Comparison of ENCODE assay signal across 9 cellular contexts in the genomic region with DNA sequence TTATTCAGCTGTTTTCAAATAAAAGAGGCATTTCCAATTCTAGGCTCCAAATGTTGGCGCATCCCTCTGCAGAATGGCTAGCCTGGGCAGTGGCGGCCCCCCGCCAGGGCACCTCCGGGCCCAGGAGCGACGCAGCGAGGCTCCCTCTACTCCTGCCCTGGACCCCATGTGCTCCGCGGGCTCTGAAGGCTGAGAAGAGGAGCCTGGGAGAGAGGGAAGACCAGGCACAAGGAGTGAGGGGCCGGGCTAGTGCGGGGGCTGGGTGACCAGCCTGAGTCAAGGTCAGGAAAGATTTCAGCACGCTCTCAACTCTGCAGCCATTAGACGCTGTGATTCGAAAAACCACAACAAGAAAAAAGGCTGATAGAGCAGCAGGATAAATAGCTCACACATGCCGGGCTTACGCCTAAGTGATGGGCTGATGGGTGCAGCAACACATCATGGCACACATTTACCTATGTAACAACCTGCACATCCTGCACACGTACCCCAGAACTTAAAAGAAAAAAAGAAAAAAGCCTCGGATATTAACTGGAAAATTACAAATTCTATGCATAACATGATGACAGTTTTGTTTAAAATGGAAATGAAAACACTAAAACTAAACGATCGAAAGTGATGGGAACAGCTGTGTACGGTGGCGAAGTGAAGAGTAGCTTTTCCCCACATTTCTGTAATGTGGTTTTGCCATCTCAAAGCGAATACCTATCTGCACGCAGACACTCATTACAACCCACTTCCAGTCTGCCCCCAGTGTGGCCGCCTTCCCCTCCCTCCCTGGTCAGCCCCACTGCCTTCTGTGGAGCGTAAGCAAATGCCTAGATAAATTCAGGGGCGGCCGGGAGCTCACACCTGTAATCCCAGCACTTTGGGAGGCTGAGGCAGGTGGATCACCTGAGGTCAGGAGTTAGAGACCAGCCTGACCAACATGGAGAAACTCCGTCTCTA. TPM values are rescaled to one million over a fixed set of nuclear protein-coding genes. Genes with fewer than 3 reads are reported as not detected.
DNase-seq lines count a peak whose midpoint lies in the region; TF ChIP-seq lines count a peak whose summit lies in the region.
"Had no signal": no experiment of that assay in that cellular context is flagged by ENCODE, and none has a peak within 500 bp of the region (broad histone marks: within the 10 kb centered on the region; RNA-seq: fewer than 3 reads in every experiment).

No MANE protein-coding gene starts in this region.

- H3K4me1 Mint-ChIP-seq in activated CD4-positive, alpha-beta T cell treated with anti-CD3 and anti-CD28 coated beads, Interleukin-2, amount 10 ng/mL, durations not matched to agents 24 days and 14 days: peaks cover 12% of the 10 kb centered on the region
- peaks cover 15% of the 10 kb centered on the region for H3K4me1 Mint-ChIP-seq in activated CD4-positive, alpha-beta T cell treated with anti-CD3 and anti-CD28 coated beads, Interleukin-2, amount 10 ng/mL, durations not matched to agents 7 days and 5 days

- no peaks in the 10 kb centered on the region for H4K20me1 ChIP-seq in Karpas-422 (ENCODE audit: insufficient read depth, low read depth, low read length)

- 71 to 77% methylated on average over 29 of the region's 29 CpGs for WGBS in thyroid gland, 2 donors

- TF ChIP-seq CTCF in cardiac fibroblast (IDR thresholded peaks at IDR 0.05; ENCODE audit: low read depth, low read length): no peak
- no peak for TF ChIP-seq CTCF in thyroid gland (IDR thresholded peaks at IDR 0.05)

- no peaks in the 10 kb centered on the region for H3K9me3 Mint-ChIP-seq in activated CD4-positive, alpha-beta T cell treated with anti-CD3 and anti-CD28 coated beads, Interleukin-2, amount 10 ng/mL, durations not matched to agents 24 days and 14 days
- no peaks in the 10 kb centered on the region for H3K9me3 Mint-ChIP-seq in activated CD4-positive, alpha-beta T cell treated with anti-CD3 and anti-CD28 coated beads, Interleukin-2, amount 10 ng/mL, durations not matched to agents 7 days and 5 days
- H3K9me3 Mint-ChIP-seq: activated B cell treated with CpG ODN at 0.5 μM for 24 hours had no signal

- H3K36me3 ChIP-seq in mucosa of rectum (ENCODE audit: control insufficient read depth in 2 of 2, insufficient read depth in 2 of 2, low read length in 2 of 2): peaks cover 9 to 13% of the 10 kb centered on the region in 2 donors
- H3K36me3 ChIP-seq in thyroid gland: no peaks in the 10 kb centered on the region
- no peaks in the 10 kb centered on the region for H3K36me3 ChIP-seq in Karpas-422 (ENCODE audit: insufficient read depth, low read length)

- no peak overlapping the region for H2AFZ ChIP-seq in Karpas-422 (ENCODE audit: low read length)

- H3K27me3 ChIP-seq in mucosa of rectum (ENCODE audit: control insufficient read depth in 2 of 2, insufficient read depth in 2 of 2, low read length in 2 of 2): no peaks in the 10 kb centered on the region
- H3K27me3 ChIP-seq in thyroid gland: no peaks in the 10 kb centered on the region
- no peaks in the 10 kb centered on the region for H3K27me3 ChIP-seq in Karpas-422 (ENCODE audit: low read length)

- H3K4me3 ChIP-seq in cardiac fibroblast (replicated peaks in 1 of 2; ENCODE audit: low read depth in 2 of 2, low read length in 2 of 2) (peak overlapping the region; percentile 19 to 21), mucosa of rectum (ENCODE audit: low read length in 2 of 2) (no peak overlapping the region), thyroid gland (replicated peaks in 1 of 3) (no peak overlapping the region), Karpas-422 (ENCODE audit: low read length) (no peak overlapping the region)

- no peak overlapping the region for H3K4me2 ChIP-seq in Karpas-422 (ENCODE audit: low read depth, low read length, poor library complexity, severe bottlenecking)

- intact Hi-C loops in activated CD4-positive, alpha-beta T cell treated with anti-CD3 and anti-CD28 coated beads, Interleukin-2, amount 10 ng/mL, durations not matched to agents 24 days and 14 days (cut with micrococcal nuclease): loop anchor here (5.0 kb wide), 1 partner anchor 56 kb away; the partner anchor contains the start of gene ZCCHC14
- intact Hi-C loops in thyroid gland (cut with DNase I): no loop called here

- no peak for TF ChIP-seq POLR2A in thyroid gland (IDR thresholded peaks at IDR 0.05)

- no peaks in the 10 kb centered on the region for H3K36me3 Mint-ChIP-seq in activated CD4-positive, alpha-beta T cell treated with anti-CD3 and anti-CD28 coated beads, Interleukin-2, amount 10 ng/mL, durations not matched to agents 24 days and 14 days (ENCODE audit: low read depth)
- H3K36me3 Mint-ChIP-seq in activated CD4-positive, alpha-beta T cell treated with anti-CD3 and anti-CD28 coated beads, Interleukin-2, amount 10 ng/mL, durations not matched to agents 7 days and 5 days (ENCODE audit: low read depth): no peaks in the 10 kb centered on the region

- peak overlapping the region; percentile 6 to 25 for H3K27ac ChIP-seq in mucosa of rectum (ENCODE audit: low read depth in 2 of 2, low read length in 2 of 2)
- peak overlapping the region; percentile 49 to 69 (median 60) for H3K27ac ChIP-seq in thyroid gland
- no peak overlapping the region for H3K27ac ChIP-seq in Karpas-422 (ENCODE audit: low read length)

- peak overlapping the region; percentile 48 for H3K4me3 Mint-ChIP-seq in activated CD4-positive, alpha-beta T cell treated with anti-CD3 and anti-CD28 coated beads, Interleukin-2, amount 10 ng/mL, durations not matched to agents 24 days and 14 days
- H3K4me3 Mint-ChIP-seq in activated CD4-positive, alpha-beta T cell treated with anti-CD3 and anti-CD28 coated beads, Interleukin-2, amount 10 ng/mL, durations not matched to agents 7 days and 5 days: no peak overlapping the region
- H3K4me3 Mint-ChIP-seq: activated B cell treated with CpG ODN at 0.5 μM for 24 hours had no signal

- H3K9ac ChIP-seq in mucosa of rectum (ENCODE audit: low read depth in 1 of 2, low read length in 2 of 2): no peak overlapping the region
- H3K9ac ChIP-seq in Karpas-422 (ENCODE audit: low read length): no peak overlapping the region

- peaks cover 2% of the 10 kb centered on the region for H3K27me3 Mint-ChIP-seq in activated CD4-positive, alpha-beta T cell treated with anti-CD3 and anti-CD28 coated beads, Interleukin-2, amount 10 ng/mL, durations not matched to agents 24 days and 14 days
- H3K27me3 Mint-ChIP-seq in activated CD4-positive, alpha-beta T cell treated with anti-CD3 and anti-CD28 coated beads, Interleukin-2, amount 10 ng/mL, durations not matched to agents 7 days and 5 days: peaks cover 4% of the 10 kb centered on the region

- peak overlapping the region; percentile 38 for H3K27ac Mint-ChIP-seq in activated CD4-positive, alpha-beta T cell treated with anti-CD3 and anti-CD28 coated beads, Interleukin-2, amount 10 ng/mL, durations not matched to agents 24 days and 14 days
- no peak overlapping the region for H3K27ac Mint-ChIP-seq in activated CD4-positive, alpha-beta T cell treated with anti-CD3 and anti-CD28 coated beads, Interleukin-2, amount 10 ng/mL, durations not matched to agents 7 days and 5 days
- H3K27ac Mint-ChIP-seq: activated B cell treated with CpG ODN at 0.5 μM for 24 hours had no signal

- H3K9me3 ChIP-seq in mucosa of rectum (ENCODE audit: control insufficient read depth in 2 of 2, low read length in 2 of 2) (no peaks in the 10 kb centered on the region), thyroid gland (no peaks in the 10 kb centered on the region), Karpas-422 (ENCODE audit: low read length) (no peaks in the 10 kb centered on the region)

- CTCF ChIA-PET in activated CD4-positive, alpha-beta T cell treated with anti-CD3 and anti-CD28 coated beads, Interleukin-2, amount 10 ng/mL, durations not matched to agents 7 days and 5 days (lab: Charles Lee): interaction anchor here (0.6 to 1.9 kb wide), 4 partner anchors 8 to 14 kb away, joined by 3 to 7 read pairs (median 3); no protein-coding TSS in a partner anchor

- no peaks in the 10 kb centered on the region for H3K9me2 ChIP-seq in Karpas-422 (replicated peaks; ENCODE audit: insufficient read depth, low read length)

- DNase-seq in activated CD4-positive, alpha-beta T cell treated with anti-CD3 and anti-CD28 coated beads, Interleukin-2, amount 10 ng/mL, durations not matched to agents 24 days and 14 days: no peak
- no peak for DNase-seq in activated CD4-positive, alpha-beta T cell treated with anti-CD3 and anti-CD28 coated beads, Interleukin-2, amount 10 ng/mL, durations not matched to agents 7 days and 5 days
- DNase-seq in cardiac fibroblast (ENCODE audit: low read depth in 2 of 2): peak; percentile 57 to 64
- DNase-seq in thyroid gland: no peak
- no peak for DNase-seq in kidney glomerular epithelial cell (lab: John Stamatoyannopoulos, UW)
- no peak for DNase-seq in Karpas-422
- DNase-seq in NCI-H2107 treated with DMSO at 0.1 percent for 48 hours (lab: John Stamatoyannopoulos, UW; ENCODE audit: unreplicated experiment): no peak
- DNase-seq: activated B cell treated with CpG ODN at 0.5 μM for 24 hours had no signal

- no peaks in the 10 kb centered on the region for H3K79me2 ChIP-seq in Karpas-422 (ENCODE audit: low read length)

- H3K4me1 ChIP-seq in mucosa of rectum (ENCODE audit: control insufficient read depth in 2 of 2, insufficient read depth in 2 of 2, low read length in 2 of 2) (peaks cover 5 to 6% of the 10 kb centered on the region in 2 donors), thyroid gland (peaks cover 26 to 48% of the 10 kb centered on the region in 2 donors), Karpas-422 (ENCODE audit: low read length) (no peaks in the 10 kb centered on the region)

- POLR2A ChIA-PET in activated CD4-positive, alpha-beta T cell treated with anti-CD3 and anti-CD28 coated beads, Interleukin-2, amount 10 ng/mL, durations not matched to agents 7 days and 5 days (lab: Charles Lee): interaction anchor here (0.6 kb wide), 1 partner anchor 261 kb away, joined by 3 read pairs; no protein-coding TSS in a partner anchor

RNA-seq across cellular contexts. Expression of gene MAP1LC3B, which starts 44.4 kb away (rescaled TPM):
- 37.6 and 38.3 TPM in 2 replicates for total RNA-seq in activated CD4-positive, alpha-beta T cell treated with anti-CD3 and anti-CD28 coated beads, Interleukin-2, amount 10 ng/mL, durations not matched to agents 24 days and 14 days
- 10 to 100 TPM; 50.5 to 55.4 TPM for total RNA-seq in activated CD4-positive, alpha-beta T cell treated with anti-CD3 and anti-CD28 coated beads, Interleukin-2, amount 10 ng/mL, durations not matched to agents 7 days and 5 days
- 10 to 100 TPM; 51.8 to 84.3 (median 67.3) TPM for total RNA-seq in thyroid gland
- 30.2 and 56.0 TPM in 2 replicates for total RNA-seq in Karpas-422 (2014; rRNA removed; shearing (Covaris generic); ENCODE audit: low replicate concordance)

RNA-seq across cellular contexts. Expression of gene FBXO31, which starts 52.9 kb away (rescaled TPM):
- total RNA-seq in activated CD4-positive, alpha-beta T cell treated with anti-CD3 and anti-CD28 coated beads, Interleukin-2, amount 10 ng/mL, durations not matched to agents 24 days and 14 days: 37.1 and 38.9 TPM in 2 replicates
- total RNA-seq in activated CD4-positive, alpha-beta T cell treated with anti-CD3 and anti-CD28 coated beads, Interleukin-2, amount 10 ng/mL, durations not matched to agents 7 days and 5 days: 10 to 100 TPM; 27.4 to 30.6 TPM
- total RNA-seq in thyroid gland: 10 to 100 TPM; 23.8 to 62.5 (median 54.9) TPM
- total RNA-seq in Karpas-422 (2014; rRNA removed; shearing (Covaris generic); ENCODE audit: low replicate concordance): 17.1 and 34.3 TPM in 2 replicates

RNA-seq across cellular contexts. Expression of gene ZCCHC14, which starts 56.3 kb away (rescaled TPM):
- total RNA-seq in activated CD4-positive, alpha-beta T cell treated with anti-CD3 and anti-CD28 coated beads, Interleukin-2, amount 10 ng/mL, durations not matched to agents 24 days and 14 days: 11.6 and 12.0 TPM in 2 replicates
- 1 to 10 TPM; 7.6 to 7.9 TPM for total RNA-seq in activated CD4-positive, alpha-beta T cell treated with anti-CD3 and anti-CD28 coated beads, Interleukin-2, amount 10 ng/mL, durations not matched to agents 7 days and 5 days
- total RNA-seq in thyroid gland: 10 to 100 TPM; 23.0 to 70.0 (median 27.6) TPM
- total RNA-seq in Karpas-422 (2014; rRNA removed; shearing (Covaris generic); ENCODE audit: low replicate concordance): not detected in 2 replicates

Comparison
In these comparisons a context has a peak if more than half of its experiments do, and no peak if none do; other contexts are left out.
1. DNase-seq: peak in cardiac fibroblast (2 of 2); none in activated CD4-positive, alpha-beta T cell treated with anti-CD3 and anti-CD28 coated beads, Interleukin-2, amount 10 ng/mL, durations not matched to agents 24 days and 14 days (single experiment), activated CD4-positive, alpha-beta T cell treated with anti-CD3 and anti-CD28 coated beads, Interleukin-2, amount 10 ng/mL, durations not matched to agents 7 days and 5 days (single experiment), thyroid gland (0 of 2), kidney glomerular epithelial cell (single experiment), Karpas-422 (single experiment) and NCI-H2107 treated with DMSO at 0.1 percent for 48 hours (single experiment).
2. H3K4me3 ChIP-seq: peak in cardiac fibroblast (2 of 2); none in mucosa of rectum (0 of 2), thyroid gland (0 of 3) and Karpas-422 (single experiment).